Comparison of ENCODE assay signal across 22 cellular contexts in the genomic region with DNA sequence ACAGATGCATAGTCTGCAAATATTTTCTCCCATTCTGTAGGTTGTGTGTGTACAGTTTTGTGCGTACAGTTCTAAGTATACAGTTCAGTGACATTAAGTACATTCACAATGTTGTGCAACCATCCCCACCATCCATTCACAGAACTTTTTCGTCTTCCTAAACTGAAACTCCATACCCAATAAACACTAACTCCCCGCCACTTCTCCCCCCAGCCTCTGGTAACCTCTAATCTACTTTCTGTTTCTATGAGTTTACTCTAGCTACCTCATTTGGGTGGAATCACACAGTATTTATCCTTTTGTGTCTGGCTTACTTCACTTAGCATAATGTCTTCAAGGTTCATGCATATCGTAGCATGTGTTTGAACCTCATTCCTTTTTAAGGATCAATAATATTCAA. TPM values are rescaled to one million over a fixed set of nuclear protein-coding genes. Genes with fewer than 3 reads are reported as not detected.
DNase-seq lines count a peak whose midpoint lies in the region; ATAC-seq and TF ChIP-seq lines count a peak whose summit lies in the region.
"Had no signal": no experiment of that assay in that cellular context is flagged by ENCODE, and none has a peak within 500 bp of the region (broad histone marks: within the 10 kb centered on the region; RNA-seq: fewer than 3 reads in every experiment).

No MANE protein-coding gene starts in this region.

- no peaks in the 10 kb centered on the region for H3K27me3 ChIP-seq in neutrophil
- H3K27me3 ChIP-seq: pancreas, right lobe of liver, vagina had no signal

- peak overlapping the region; percentile 99 for H3K27ac ChIP-seq in neutrophil
- H3K27ac ChIP-seq: C4-2B, gastroesophageal sphincter, pancreas, right lobe of liver, vagina had no signal

- H3K4me3 Mint-ChIP-seq in activated T-cell treated with anti-CD3 and anti-CD28 coated beads, Interleukin-2, amount 50 U/mL, for 72 hours = peak overlapping the region; percentile 25 to 49
- H3K4me3 Mint-ChIP-seq in activated T-cell treated with anti-CD3 and anti-CD28 coated beads, Interleukin-2, amount 50 U/mL, for 4 hours = no peak overlapping the region
- H3K4me3 Mint-ChIP-seq in activated naive CD8-positive, alpha-beta T cell = peak overlapping the region; percentile 11
- no peak overlapping the region for H3K4me3 Mint-ChIP-seq in osteocyte (ENCODE audit: unreplicated experiment)

- H3K36me3 ChIP-seq in neutrophil = no peaks in the 10 kb centered on the region
- H3K36me3 ChIP-seq: gastroesophageal sphincter, pancreas, right lobe of liver, vagina had no signal

- no peak for DNase-seq in activated T-cell treated with anti-CD3 and anti-CD28 coated beads, Interleukin-2, amount 50 U/mL, for 72 hours
- no peak for DNase-seq in activated T-cell treated with anti-CD3 and anti-CD28 coated beads, Interleukin-2, amount 50 U/mL, for 4 hours
- DNase-seq in MV-4-11 (lab: John Stamatoyannopoulos, UW) (peak; percentile 76), NCI-H748 (lab: John Stamatoyannopoulos, UW; ENCODE audit: unreplicated experiment) (no peak), osteocyte (ENCODE audit: extremely low spot score, unreplicated experiment) (no peak)
- DNase-seq: activated gamma-delta T cell treated with Interleukin-2 at 50 U/mL for 16 hours; cerebellar nuclear complex; GDM1; KBM-7; NCI-H1930; NCI-H2227 treated with DMSO at 0.1 percent for 48 hours; pancreas; stimulated activated CD4-positive, alpha-beta T cell treated with anti-CD3 and anti-CD28 coated beads, Interleukin-15, amount 100 ng/mL, for 24 hours had no signal

- H3K36me3 Mint-ChIP-seq in activated T-cell treated with anti-CD3 and anti-CD28 coated beads, Interleukin-2, amount 50 U/mL, for 72 hours (ENCODE audit: insufficient read depth in 2 of 2) = peaks cover 26 to 35% of the 10 kb centered on the region in 2 donors
- peaks cover 29% of the 10 kb centered on the region for H3K36me3 Mint-ChIP-seq in activated T-cell treated with anti-CD3 and anti-CD28 coated beads, Interleukin-2, amount 50 U/mL, for 4 hours (ENCODE audit: insufficient read depth)
- peaks cover 33% of the 10 kb centered on the region for H3K36me3 Mint-ChIP-seq in activated naive CD8-positive, alpha-beta T cell
- H3K36me3 Mint-ChIP-seq in osteocyte (ENCODE audit: unreplicated experiment) = no peaks in the 10 kb centered on the region

- no peak for ATAC-seq in activated T-cell treated with anti-CD3 and anti-CD28 coated beads, Interleukin-2, amount 50 U/mL, for 72 hours (replicated peaks in 1 of 2)
- ATAC-seq in activated T-cell treated with anti-CD3 and anti-CD28 coated beads, Interleukin-2, amount 50 U/mL, for 4 hours = no peak
- no peak for ATAC-seq in HG02678 (IDR thresholded peaks at IDR 0.05; ENCODE audit: unreplicated experiment)
- ATAC-seq: gastroesophageal sphincter, pancreas had no signal

- H3K4me1 ChIP-seq in neutrophil (ENCODE audit: control insufficient read depth in 1 of 2, insufficient read depth in 1 of 2, low read depth in 1 of 2, low read length in 1 of 2) = peaks cover 90 to 98% of the 10 kb centered on the region in 2 experiments
- H3K4me1 ChIP-seq: gastroesophageal sphincter, pancreas, right lobe of liver, vagina had no signal

- H3K9me3 Mint-ChIP-seq in activated T-cell treated with anti-CD3 and anti-CD28 coated beads, Interleukin-2, amount 50 U/mL, for 72 hours = peaks cover 7 to 8% of the 10 kb centered on the region in 2 donors
- H3K9me3 Mint-ChIP-seq in activated T-cell treated with anti-CD3 and anti-CD28 coated beads, Interleukin-2, amount 50 U/mL, for 4 hours = peaks cover 2% of the 10 kb centered on the region
- H3K9me3 Mint-ChIP-seq in activated naive CD8-positive, alpha-beta T cell (ENCODE audit: low read depth) = peaks cover 7% of the 10 kb centered on the region
- peaks cover 10% of the 10 kb centered on the region for H3K9me3 Mint-ChIP-seq in osteocyte (ENCODE audit: unreplicated experiment)

- H3K4me1 Mint-ChIP-seq in activated T-cell treated with anti-CD3 and anti-CD28 coated beads, Interleukin-2, amount 50 U/mL, for 72 hours (ENCODE audit: low read depth) = peaks cover 97% of the 10 kb centered on the region
- peaks cover 95% of the 10 kb centered on the region for H3K4me1 Mint-ChIP-seq in activated T-cell treated with anti-CD3 and anti-CD28 coated beads, Interleukin-2, amount 50 U/mL, for 4 hours (ENCODE audit: low read depth)
- peaks cover 91% of the 10 kb centered on the region for H3K4me1 Mint-ChIP-seq in activated naive CD8-positive, alpha-beta T cell (ENCODE audit: low read depth)
- H3K4me1 Mint-ChIP-seq in osteocyte (ENCODE audit: unreplicated experiment) = no peaks in the 10 kb centered on the region

- H3K27ac Mint-ChIP-seq in activated T-cell treated with anti-CD3 and anti-CD28 coated beads, Interleukin-2, amount 50 U/mL, for 72 hours = peak overlapping the region; percentile 49
- H3K27ac Mint-ChIP-seq in activated naive CD8-positive, alpha-beta T cell = peak overlapping the region; percentile 75
- H3K27ac Mint-ChIP-seq in osteocyte (ENCODE audit: unreplicated experiment) = no peak overlapping the region

- no peak overlapping the region for H3K4me3 ChIP-seq in neutrophil (ENCODE audit: low read depth in 1 of 2, low read length in 1 of 2)
- H3K4me3 ChIP-seq: gastroesophageal sphincter, pancreas, right lobe of liver, vagina had no signal

- H3K9me3 ChIP-seq in neutrophil = no peaks in the 10 kb centered on the region
- H3K9me3 ChIP-seq: pancreas, right lobe of liver, vagina had no signal

- TF ChIP-seq CTCF in neutrophil (IDR thresholded peaks at IDR 0.05) (no peak), osteocyte (IDR thresholded peaks at IDR 0.05) (no peak)

- H3K27me3 Mint-ChIP-seq in activated T-cell treated with anti-CD3 and anti-CD28 coated beads, Interleukin-2, amount 50 U/mL, for 72 hours (ENCODE audit: low read depth) = no peaks in the 10 kb centered on the region
- no peaks in the 10 kb centered on the region for H3K27me3 Mint-ChIP-seq in activated T-cell treated with anti-CD3 and anti-CD28 coated beads, Interleukin-2, amount 50 U/mL, for 4 hours (ENCODE audit: low read depth)
- H3K27me3 Mint-ChIP-seq in activated naive CD8-positive, alpha-beta T cell = no peaks in the 10 kb centered on the region
- H3K27me3 Mint-ChIP-seq in osteocyte (ENCODE audit: unreplicated experiment) = peaks cover 22% of the 10 kb centered on the region

RNA-seq across cellular contexts. Expression of a gene that starts 14.3 kb away (rescaled TPM):
- 10 to 100 TPM; 43.0 to 45.4 TPM for total RNA-seq in activated T-cell treated with anti-CD3 and anti-CD28 coated beads, Interleukin-2, amount 50 U/mL, for 72 hours
- 10 to 100 TPM in 2 of 3 donors, 1 to 10 TPM in 1; 8.4 to 17.8 (median 13.6) TPM for total RNA-seq in activated T-cell treated with anti-CD3 and anti-CD28 coated beads, Interleukin-2, amount 50 U/mL, for 4 hours
- not detected in 2 replicates for total RNA-seq in osteocyte
- total RNA-seq: H4, lung microvascular endothelial cell had no signal

Comparison
In these comparisons a context has a peak if more than half of its experiments do, and no peak if none do; other contexts are left out.
1. H3K4me3 Mint-ChIP-seq: peak in activated T-cell treated with anti-CD3 and anti-CD28 coated beads, Interleukin-2, amount 50 U/mL, for 72 hours (2 of 2) and activated naive CD8-positive, alpha-beta T cell (single experiment); none in activated T-cell treated with anti-CD3 and anti-CD28 coated beads, Interleukin-2, amount 50 U/mL, for 4 hours (single experiment) and osteocyte (single experiment).